Comparison of ENCODE assay signal across 8 cellular contexts in the genomic region with DNA sequence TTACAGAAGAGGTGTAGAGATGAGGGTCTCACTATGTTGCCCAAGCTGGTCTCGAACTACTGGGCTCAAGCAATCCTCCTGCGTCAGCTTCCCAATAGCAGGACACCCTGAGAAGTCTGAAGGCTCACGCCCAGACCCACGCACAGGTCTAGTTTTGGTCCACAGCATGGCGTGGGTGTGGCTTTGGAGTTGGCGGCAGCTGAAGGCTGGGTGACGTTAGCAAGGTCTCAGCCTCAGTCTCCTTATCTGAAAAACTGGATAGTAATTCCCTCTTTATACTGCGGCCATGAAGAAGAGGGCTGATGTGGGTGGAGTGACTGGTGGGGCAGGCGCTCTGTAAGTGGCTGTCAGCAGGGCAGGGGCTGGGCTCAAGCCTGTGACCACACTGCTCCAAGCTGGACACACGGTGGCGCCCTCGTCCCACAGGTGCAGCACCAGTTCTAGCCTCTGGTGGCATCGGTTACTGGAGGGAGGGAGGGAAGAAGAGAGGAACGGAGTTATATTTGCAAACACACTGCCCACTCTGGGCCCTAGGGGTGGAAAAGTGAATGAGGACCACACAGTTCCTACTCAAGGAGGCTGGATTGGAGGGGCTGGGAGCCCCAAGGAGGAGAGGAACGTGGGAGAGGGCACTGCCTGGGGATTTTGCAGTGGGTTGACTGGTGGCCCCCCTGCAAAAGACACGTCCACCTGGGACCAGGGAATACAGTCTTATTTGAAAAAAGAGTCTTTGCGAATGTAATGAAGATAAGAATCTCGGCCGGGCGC. TPM values are rescaled to one million over a fixed set of nuclear protein-coding genes. Genes with fewer than 3 reads are reported as not detected.
DNase-seq lines count a peak whose midpoint lies in the region; ATAC-seq, FAIRE-seq and TF ChIP-seq lines count a peak whose summit lies in the region.

No MANE protein-coding gene starts in this region.

- H3K79me2 ChIP-seq in OCI-LY7 (ENCODE audit: insufficient read depth, low read depth, low read length) (no peaks in the 10 kb centered on the region), endothelial cell of umbilical vein (ENCODE audit: control insufficient read depth, insufficient read depth, low read length) (no peaks in the 10 kb centered on the region)

- no peaks in the 10 kb centered on the region for H4K20me1 ChIP-seq in OCI-LY7 (ENCODE audit: insufficient read depth, low read length)
- no peaks in the 10 kb centered on the region for H4K20me1 ChIP-seq in endothelial cell of umbilical vein (replicated peaks; ENCODE audit: control insufficient read depth, extremely low read depth, insufficient read depth, low read length)

- POLR2A ChIA-PET in CD8-positive, alpha-beta T cell (lab: Charles Lee), result interaction anchor here (1.1 to 3.2 kb wide), 4 partner anchors 11 to 54 kb away, joined by 4 to 32 read pairs (median 6); no protein-coding TSS in a partner anchor
- POLR2A ChIA-PET in OCI-LY7 (lab: Charles Lee), result interaction anchor here (0.8 to 1.3 kb wide), 3 partner anchors 26 to 53 kb away, joined by 3 to 5 read pairs (median 3); no protein-coding TSS in a partner anchor
- POLR2A ChIA-PET in endothelial cell of umbilical vein (lab: Charles Lee), result interaction anchor here (0.6 to 0.9 kb wide), 3 partner anchors 26 to 54 kb away, joined by 3 read pairs; no protein-coding TSS in a partner anchor

- FAIRE-seq in endothelial cell of umbilical vein (lab: Jason Lieb, UNC), result peak; percentile 96

- H3K36me3 ChIP-seq in CD8-positive, alpha-beta T cell (ENCODE audit: insufficient read depth, low read length), result no peaks in the 10 kb centered on the region
- no peaks in the 10 kb centered on the region for H3K36me3 ChIP-seq in OCI-LY7 (ENCODE audit: insufficient read depth, low read length)
- no peaks in the 10 kb centered on the region for H3K36me3 ChIP-seq in endothelial cell of umbilical vein (ENCODE audit: control insufficient read depth in 2 of 2, extremely low read depth in 1 of 2, insufficient read depth in 2 of 2, low read length in 2 of 2)
- no peaks in the 10 kb centered on the region for H3K36me3 ChIP-seq in mucosa of rectum (ENCODE audit: control insufficient read depth in 2 of 2, insufficient read depth in 2 of 2, low read length in 2 of 2)

- H3K36me3 Mint-ChIP-seq in CD8-positive, alpha-beta T cell, result no peaks in the 10 kb centered on the region

- dilution Hi-C loops in endothelial cell of umbilical vein (cut with MboI; ENCODE audit: extremely low pct_ligation_motif_present, low sequenced_read_pairs), result no loop called here

- no peaks in the 10 kb centered on the region for H3K9me3 ChIP-seq in CD8-positive, alpha-beta T cell (ENCODE audit: low read length)
- H3K9me3 ChIP-seq in OCI-LY7 (ENCODE audit: low read length) (no peaks in the 10 kb centered on the region), endothelial cell of umbilical vein (replicated peaks; ENCODE audit: control insufficient read depth, insufficient read depth, low read length) (no peaks in the 10 kb centered on the region), mucosa of rectum (ENCODE audit: control insufficient read depth in 2 of 2, low read length in 2 of 2) (no peaks in the 10 kb centered on the region)

- no peaks in the 10 kb centered on the region for H3K27me3 ChIP-seq in CD8-positive, alpha-beta T cell (ENCODE audit: insufficient read depth, low read length)
- H3K27me3 ChIP-seq in endothelial cell of umbilical vein (ENCODE audit: control insufficient read depth in 2 of 2, insufficient read depth in 2 of 2, low read length in 2 of 2), result no peaks in the 10 kb centered on the region
- H3K27me3 ChIP-seq in mucosa of rectum (ENCODE audit: control insufficient read depth in 2 of 2, insufficient read depth in 2 of 2, low read length in 2 of 2), result peaks cover 0 to 2% of the 10 kb centered on the region in 2 donors

- peaks cover 30% of the 10 kb centered on the region for H3K27me3 Mint-ChIP-seq in CD8-positive, alpha-beta T cell (ENCODE audit: low read depth)

- H2AFZ ChIP-seq in OCI-LY7 (ENCODE audit: low read length) (peak overlapping the region; percentile 45; the same call in 1 of the 2 replicates), endothelial cell of umbilical vein (ENCODE audit: low read depth, low read length) (peak overlapping the region; percentile 82)

- peaks cover 16% of the 10 kb centered on the region for H3K4me1 ChIP-seq in CD8-positive, alpha-beta T cell (ENCODE audit: insufficient read depth, low read length)
- peaks cover 26% of the 10 kb centered on the region for H3K4me1 ChIP-seq in OCI-LY7 (ENCODE audit: insufficient read depth, low read length, poor library complexity, severe bottlenecking)
- H3K4me1 ChIP-seq in endothelial cell of umbilical vein (ENCODE audit: control insufficient read depth, extremely low read depth, insufficient read depth, low read length), result peaks cover 3% of the 10 kb centered on the region
- H3K4me1 ChIP-seq in mucosa of rectum (ENCODE audit: control insufficient read depth in 2 of 2, insufficient read depth in 2 of 2, low read length in 2 of 2), result peaks cover 13 to 21% of the 10 kb centered on the region in 2 donors

- H3K27ac ChIP-seq in CD8-positive, alpha-beta T cell (ENCODE audit: low read depth, low read length), result no peak overlapping the region
- no peak overlapping the region for H3K27ac ChIP-seq in OCI-LY7 (ENCODE audit: low read depth, low read length, poor library complexity, severe bottlenecking)
- no peak overlapping the region for H3K27ac ChIP-seq in endothelial cell of umbilical vein (ENCODE audit: insufficient read depth, low read depth, low read length)
- peak overlapping the region; percentile 9 to 48 for H3K27ac ChIP-seq in mucosa of rectum (ENCODE audit: low read depth in 2 of 2, low read length in 2 of 2)

- BruUV-seq in OCI-LY7 (replicated peaks; lab: Mats Ljungman, UMichigan) (no TSS peak), endothelial cell of umbilical vein (replicated peaks; lab: Mats Ljungman, UMichigan) (no TSS peak)

- no peak for TF ChIP-seq POLR2A in endothelial cell of umbilical vein (IDR thresholded peaks at IDR 0.05; ENCODE audit: low read depth, low read length)

- H3K27ac Mint-ChIP-seq in CD8-positive, alpha-beta T cell, result no peak overlapping the region

- H3K9ac ChIP-seq in endothelial cell of umbilical vein (replicated peaks; ENCODE audit: extremely low read depth, insufficient read depth, low read length) (no peak overlapping the region), mucosa of rectum (ENCODE audit: low read depth in 1 of 2, low read length in 2 of 2) (peak overlapping the region; percentile 28 to 48)

- ATAC-seq in CD8-positive, alpha-beta T cell, result peak; percentile 99

- H3K9me3 Mint-ChIP-seq in CD8-positive, alpha-beta T cell, result no peaks in the 10 kb centered on the region

- no peak overlapping the region for H3K4me3 ChIP-seq in CD8-positive, alpha-beta T cell (ENCODE audit: low read depth, low read length)
- H3K4me3 ChIP-seq in OCI-LY7 (ENCODE audit: low read depth, low read length, poor library complexity, severe bottlenecking) (no peak overlapping the region), endothelial cell of umbilical vein (replicated peaks in 1 of 3; ENCODE audit: insufficient read depth in 1 of 3, low read depth in 1 of 3, low read length in 3 of 3) (no peak overlapping the region), mucosa of rectum (ENCODE audit: low read length in 2 of 2) (peak overlapping the region in 1 of 2 donors; percentile 53)

- H3K4me2 ChIP-seq in OCI-LY7 (ENCODE audit: low read length) (peak overlapping the region; percentile 12), endothelial cell of umbilical vein (ENCODE audit: insufficient read depth, low read length) (no peak overlapping the region)

- H3K9me1 ChIP-seq in endothelial cell of umbilical vein (replicated peaks; ENCODE audit: control insufficient read depth, extremely low read depth, insufficient read depth, low read length), result no peaks in the 10 kb centered on the region

- peak overlapping the region; percentile 56 for H3K4me3 Mint-ChIP-seq in CD8-positive, alpha-beta T cell

- peak; percentile 89 for TF ChIP-seq CTCF in CD8-positive, alpha-beta T cell (IDR thresholded peaks at IDR 0.05)
- TF ChIP-seq CTCF in GM20000 (IDR thresholded peaks at IDR 0.05; ENCODE audit: extremely low read depth, missing control alignments) (peak; percentile 85), OCI-LY7 (conservative IDR thresholded peaks at IDR 0.05; ENCODE audit: low read length) (peak; percentile 97), endothelial cell of umbilical vein (IDR thresholded peaks at IDR 0.05; ENCODE audit: extremely low read depth in 1 of 2, insufficient read depth in 1 of 2, low read depth in 1 of 2, low read length in 2 of 2) (peak; percentile 95 to 98)

- CTCF ChIA-PET in CD8-positive, alpha-beta T cell (lab: Charles Lee), result interaction anchor here (0.5 to 15.2 kb wide), 31 partner anchors 10 to 570 kb away, joined by 3 to 540 read pairs (median 4); a partner anchor contains a TSS
- CTCF ChIA-PET in OCI-LY7 (lab: Charles Lee; ENCODE audit: unreplicated experiment) (interaction anchor here (1.5 kb wide), 1 partner anchor 28 kb away, joined by 4 read pairs; no protein-coding TSS in a partner anchor), endothelial cell of umbilical vein (lab: Charles Lee) (interaction anchor here (0.7 to 16.0 kb wide), 20 partner anchors 11 to 325 kb away, joined by 3 to 977 read pairs (median 3); a partner anchor contains a TSS)

- no peaks in the 10 kb centered on the region for H3K9me2 ChIP-seq in OCI-LY7 (ENCODE audit: insufficient read depth, low read length)

- DNase-seq in CD8-positive, alpha-beta T cell, result peak; percentile 80 to 93 (median 89)
- peak; percentile 92 for DNase-seq in GM20000 (ENCODE audit: low spot score)
- peak; percentile 92 for DNase-seq in HuH-7 (ENCODE audit: low spot score)
- DNase-seq in OCI-LY7 (ENCODE audit: low spot score), result peak; percentile 92
- DNase-seq in activated CD8-positive, alpha-beta memory T cell treated with anti-CD3 and anti-CD28 coated beads, Interleukin-2, amount 50 U/mL, for 4 hours, result peak; percentile 89
- peak; percentile 91 for DNase-seq in endothelial cell of umbilical vein (ENCODE audit: low read depth, low spot score)
- DNase-seq in stimulated activated CD8-positive, alpha-beta memory T cell treated with anti-CD3 and anti-CD28 coated beads, Interleukin-4, amount 100 ng/mL, for 4 hours (ENCODE audit: low read depth in 2 of 2, low spot score in 1 of 2), result peak; percentile 74 to 75

- intact Hi-C loops in CD8-positive, alpha-beta T cell (cut with DNase I, micrococcal nuclease), result loop anchor here (1.0 to 5.0 kb wide), 4 partner anchors 23 to 324 kb away; no protein-coding TSS in a partner anchor
- intact Hi-C loops in OCI-LY7 (cut with micrococcal nuclease; ENCODE audit: unreplicated experiment) (loop anchor here (1.0 kb wide), 2 partner anchors 29 to 54 kb away; no protein-coding TSS in a partner anchor), endothelial cell of umbilical vein (cut with micrococcal nuclease) (loop anchor here (1.0 to 2.0 kb wide), 4 partner anchors 29 to 142 kb away; a partner anchor contains a TSS)

- H3K4me1 Mint-ChIP-seq in CD8-positive, alpha-beta T cell (ENCODE audit: low read depth), result peaks cover 17% of the 10 kb centered on the region

RNA-seq across cellular contexts. Expression of a gene that starts 19.6 kb away (rescaled TPM):
- total RNA-seq in CD8-positive, alpha-beta T cell, result under 1 TPM in 1 of 2 experiments, not detected in 1; 0.19 TPM
- 3.3 and 4.0 TPM in 2 replicates for total RNA-seq in OCI-LY7 (2014; rRNA removed; shearing (Covaris generic))
- total RNA-seq in OCI-LY7 (2022) (2.8 and 3.1 TPM in 2 replicates), endothelial cell of umbilical vein (39.5 and 40.6 TPM in 2 replicates)
- 36.1 and 42.0 TPM in 2 replicates for polyA plus RNA-seq in endothelial cell of umbilical vein
- 21.1 and 28.5 TPM in 2 replicates for polyA plus RNA-seq in endothelial cell of umbilical vein (2011; cell fraction: cytosol; rRNA removed)
- 44.8 and 58.7 TPM in 2 replicates for polyA plus RNA-seq in endothelial cell of umbilical vein (2011; cell fraction: nucleus; rRNA removed)
- polyA plus RNA-seq in endothelial cell of umbilical vein (2012), result 19.0 and 22.9 TPM in 2 replicates
- 23.6 and 26.9 TPM in 2 replicates for polyA minus RNA-seq in endothelial cell of umbilical vein
- polyA minus RNA-seq in endothelial cell of umbilical vein (2011; cell fraction: cytosol; rRNA and poly(A)+ RNA removed), result 12.5 TPM
- polyA minus RNA-seq in endothelial cell of umbilical vein (2011; cell fraction: nucleus; rRNA and poly(A)+ RNA removed), result 12.6 and 21.3 TPM in 2 replicates

RNA-seq across cellular contexts. Expression of a gene that starts 21.5 kb away (rescaled TPM):
- total RNA-seq in CD8-positive, alpha-beta T cell, result not detected
- not detected in 2 replicates for total RNA-seq in OCI-LY7 (2014; rRNA removed; shearing (Covaris generic))
- total RNA-seq in OCI-LY7 (2022) (not detected in 2 replicates), endothelial cell of umbilical vein (141 and 146 TPM in 2 replicates)
- polyA plus RNA-seq in endothelial cell of umbilical vein, result 82.2 and 100 TPM in 2 replicates
- 34.6 and 54.8 TPM in 2 replicates for polyA plus RNA-seq in endothelial cell of umbilical vein (2011; cell fraction: cytosol; rRNA removed)
- polyA plus RNA-seq in endothelial cell of umbilical vein (2011; cell fraction: nucleus; rRNA removed), result 26.2 and 27.8 TPM in 2 replicates
- 55.5 and 78.4 TPM in 2 replicates for polyA plus RNA-seq in endothelial cell of umbilical vein (2012)
- polyA minus RNA-seq in endothelial cell of umbilical vein, result 16.9 and 24.9 TPM in 2 replicates
- polyA minus RNA-seq in endothelial cell of umbilical vein (2011; cell fraction: cytosol; rRNA and poly(A)+ RNA removed), result 33.0 TPM
- polyA minus RNA-seq in endothelial cell of umbilical vein (2011; cell fraction: nucleus; rRNA and poly(A)+ RNA removed), result 13.5 and 26.4 TPM in 2 replicates

RNA-seq across cellular contexts. Expression of a gene that starts 41.1 kb away (rescaled TPM):
- not detected for total RNA-seq in CD8-positive, alpha-beta T cell
- total RNA-seq in OCI-LY7 (2014; rRNA removed; shearing (Covaris generic)), result 0.44 TPM in 1 of 2 replicates, not detected in the other
- total RNA-seq in OCI-LY7 (2022) (0.82 and 0.92 TPM in 2 replicates), endothelial cell of umbilical vein (not detected in 2 replicates)
- not detected in 2 replicates for polyA plus RNA-seq in endothelial cell of umbilical vein
- polyA plus RNA-seq in endothelial cell of umbilical vein (2011; cell fraction: cytosol; rRNA removed), result not detected in 2 replicates
- not detected in 2 replicates for polyA plus RNA-seq in endothelial cell of umbilical vein (2011; cell fraction: nucleus; rRNA removed)
- not detected in 2 replicates for polyA plus RNA-seq in endothelial cell of umbilical vein (2012)
- not detected in 2 replicates for polyA minus RNA-seq in endothelial cell of umbilical vein
- not detected for polyA minus RNA-seq in endothelial cell of umbilical vein (2011; cell fraction: cytosol; rRNA and poly(A)+ RNA removed)
- not detected in 2 replicates for polyA minus RNA-seq in endothelial cell of umbilical vein (2011; cell fraction: nucleus; rRNA and poly(A)+ RNA removed)

RNA-seq across cellular contexts. Expression of a gene that starts 52.6 kb away (rescaled TPM):
- total RNA-seq in CD8-positive, alpha-beta T cell, result 10 to 100 TPM; 63.2 to 63.9 TPM
- total RNA-seq in OCI-LY7 (2014; rRNA removed; shearing (Covaris generic)), result 174 and 225 TPM in 2 replicates
- 215 and 235 TPM in 2 replicates for total RNA-seq in OCI-LY7 (2022)
- total RNA-seq in endothelial cell of umbilical vein, result 188 and 197 TPM in 2 replicates
- polyA plus RNA-seq in endothelial cell of umbilical vein, result 257 and 379 TPM in 2 replicates
- polyA plus RNA-seq in endothelial cell of umbilical vein (2011; cell fraction: cytosol; rRNA removed), result 194 and 222 TPM in 2 replicates
- 127 and 141 TPM in 2 replicates for polyA plus RNA-seq in endothelial cell of umbilical vein (2011; cell fraction: nucleus; rRNA removed)
- 125 and 143 TPM in 2 replicates for polyA plus RNA-seq in endothelial cell of umbilical vein (2012)
- 112 and 155 TPM in 2 replicates for polyA minus RNA-seq in endothelial cell of umbilical vein
- not detected for polyA minus RNA-seq in endothelial cell of umbilical vein (2011; cell fraction: cytosol; rRNA and poly(A)+ RNA removed)
- 35.3 and 50.5 TPM in 2 replicates for polyA minus RNA-seq in endothelial cell of umbilical vein (2011; cell fraction: nucleus; rRNA and poly(A)+ RNA removed)

Comparison
In these comparisons a context has a peak if more than half of its experiments do, and no peak if none do; other contexts are left out.
1. H3K27ac ChIP-seq: peak in mucosa of rectum (2 of 2); none in CD8-positive, alpha-beta T cell (single experiment), OCI-LY7 (single experiment) and endothelial cell of umbilical vein (single experiment).
2. RNA of a gene that starts 21.5 kb away (total RNA-seq): 141 to 146 TPM in endothelial cell of umbilical vein; not detected in OCI-LY7 and not detected in CD8-positive, alpha-beta T cell; every median in the first group is over 100 times any median in the second.
3. Peak in every context shown above with its lines, with median percentiles within 50 percentile points of each other: DNase-seq and CTCF ChIP-seq.